Comparison of ENCODE assay signal across 25 cellular contexts in the genomic region with DNA sequence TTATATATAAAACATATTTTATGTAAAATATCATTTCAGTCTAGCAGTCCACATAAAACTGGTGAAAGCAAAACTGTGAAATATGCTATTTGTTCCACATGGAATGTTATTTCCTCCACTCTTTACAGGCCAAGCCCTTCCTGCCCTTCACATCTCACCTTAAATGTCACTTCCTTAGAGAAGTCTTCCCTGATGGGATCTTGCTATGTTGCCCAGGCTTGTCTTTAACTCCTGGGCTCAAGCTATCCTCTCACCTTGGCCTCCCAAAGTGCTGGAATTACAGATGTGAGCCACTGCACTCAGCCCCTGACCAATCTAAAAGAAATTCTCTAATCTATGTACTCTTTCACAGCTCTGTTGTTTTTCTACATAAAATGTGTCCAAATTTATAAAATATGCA.
"Had no signal": no experiment of that assay in that cellular context is flagged by ENCODE, and none has a peak within 500 bp of the region (broad histone marks: within the 10 kb centered on the region; RNA-seq: fewer than 3 reads in every experiment).

No MANE protein-coding gene starts in this region.

- H3K4me3 Mint-ChIP-seq: effector memory CD8-positive, alpha-beta T cell; natural killer cell treated with Interleukin-12 subunit alpha and Interleukin-12 subunit beta and Interleukin-15 and Interleukin-18, amount 100 ng/mL, for 72 hours; stimulated activated naive B cell treated with anti-CD40 and anti-IgM and Interleukin-4, amounts not matched to agents 10 μg/mL and 1 μg/mL and 100 μg/mL, for 72 hours had no signal

- H3K9me3 Mint-ChIP-seq: effector memory CD8-positive, alpha-beta T cell; mesothelial cell of epicardium; naive B cell; natural killer cell treated with Interleukin-12 subunit alpha and Interleukin-12 subunit beta and Interleukin-15 and Interleukin-18, amount 100 ng/mL, for 72 hours; stimulated activated naive B cell treated with anti-CD40 and anti-IgM and Interleukin-4, amounts not matched to agents 10 μg/mL and 1 μg/mL and 100 μg/mL, for 72 hours; stimulated activated naive CD8-positive, alpha-beta T cell treated with anti-CD3 and anti-CD28 coated beads, Interleukin-15, Interleukin-2, amounts not matched to agents 100 ng/mL and 50 ng/mL, for 24 hours had no signal

- DNase-seq: cortex of kidney; effector memory CD8-positive, alpha-beta T cell; erythroblast; esophagus squamous epithelium; foreskin melanocyte; glutamatergic neuron; heart right ventricle; hippocampal formation; left cardiac atrium; left lung; mesenchymal stem cell; mucosa of descending colon; naive B cell; nucleus accumbens; ovary; posterior cingulate gyrus; psoas muscle; right cardiac atrium; stimulated activated CD4-positive, alpha-beta T cell treated with anti-CD3 and anti-CD28 coated beads, Interleukin-15, amount 100 ng/mL, for 24 hours; stimulated activated CD4-positive, alpha-beta T cell treated with anti-CD3 and anti-CD28 coated beads, Interleukin-2, amount 100 ng/mL, for 48 hours; stimulated activated naive B cell treated with anti-CD40 and anti-IgM and Interleukin-4, amounts not matched to agents 10 μg/mL and 1 μg/mL and 100 μg/mL, for 72 hours; transverse colon had no signal

- H3K36me3 Mint-ChIP-seq: mesothelial cell of epicardium; natural killer cell treated with Interleukin-12 subunit alpha and Interleukin-12 subunit beta and Interleukin-15 and Interleukin-18, amount 100 ng/mL, for 72 hours had no signal

- H3K27ac Mint-ChIP-seq: effector memory CD8-positive, alpha-beta T cell; mesothelial cell of epicardium; natural killer cell treated with Interleukin-12 subunit alpha and Interleukin-12 subunit beta and Interleukin-15 and Interleukin-18, amount 100 ng/mL, for 72 hours; stimulated activated naive B cell treated with anti-CD40 and anti-IgM and Interleukin-4, amounts not matched to agents 10 μg/mL and 1 μg/mL and 100 μg/mL, for 72 hours had no signal

- ATAC-seq: effector memory CD8-positive, alpha-beta T cell; heart right ventricle; left cardiac atrium; left lung; mucosa of descending colon; psoas muscle; right cardiac atrium had no signal
